In the genomic region with DNA sequence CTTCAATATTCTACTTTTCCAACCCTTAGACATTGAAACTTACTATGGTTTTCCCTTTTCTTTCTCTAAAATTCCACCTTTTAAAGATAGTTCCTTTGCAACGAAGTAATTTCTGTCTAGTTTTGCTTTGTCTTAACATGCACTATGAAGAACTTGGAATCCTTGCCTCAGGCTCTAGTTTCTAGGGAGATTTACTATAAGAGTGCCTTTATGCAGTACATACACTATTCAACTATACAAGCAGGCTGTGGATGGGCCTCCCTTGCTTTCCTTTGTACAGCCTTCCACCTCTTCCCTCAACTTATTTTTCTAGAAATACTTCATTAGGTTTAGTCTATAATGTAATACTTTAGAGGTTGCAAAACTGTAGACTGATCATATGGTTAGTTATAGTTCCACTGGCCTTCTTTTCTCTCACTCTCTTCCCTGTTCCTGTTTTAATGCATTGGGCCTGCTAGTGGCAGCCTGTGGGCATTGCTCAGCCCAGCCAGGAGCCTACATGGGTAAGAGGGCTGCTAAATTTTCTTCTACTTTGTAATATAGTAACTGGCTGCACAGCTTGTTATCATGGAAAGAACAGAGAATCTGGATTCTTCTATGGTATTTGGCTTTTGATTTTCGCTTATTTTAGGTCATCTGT, we compare ENCODE assay signal across 21 cellular contexts.
A peak's percentile ranks its signal among the peaks of the same experiment; 100 is the strongest.
DNase-seq lines count a peak whose midpoint lies in the region; ATAC-seq, FAIRE-seq and TF ChIP-seq lines count a peak whose summit lies in the region.
"Had no signal": no experiment of that assay in that cellular context is flagged by ENCODE, and none has a peak within 500 bp of the region (broad histone marks: within the 10 kb centered on the region; RNA-seq: fewer than 3 reads in every experiment).

No MANE protein-coding gene starts in this region.

- BruUV-seq in HCT116 (replicated peaks; lab: Mats Ljungman, UMichigan): no TSS peak

- POLR2A ChIA-PET in HCT116 (lab: Charles Lee): no interaction called here

- H3K27me3 Mint-ChIP-seq in neural progenitor cell (ENCODE audit: insufficient read depth, low read depth): peaks cover 5% of the 10 kb centered on the region
- H3K27me3 Mint-ChIP-seq: B cell had no signal

- RAD21 ChIA-PET in HCT116 (lab: Charles Lee; ENCODE audit: low non-redundant PET in 1 of 2, low total read pairs in 2 of 2, uncharacterized antibody in 2 of 2, unreplicated experiment in 2 of 2): no interaction called here

- no peak for FAIRE-seq in bronchial epithelial cell (lab: Jason Lieb, UNC)
- FAIRE-seq: A549, G401.6, K562 had no signal

- H3K4me1 ChIP-seq in HCT116 (ENCODE audit: control insufficient read depth in 1 of 2, insufficient read depth in 2 of 2, low read length in 2 of 2) (no peaks in the 10 kb centered on the region), neural progenitor cell (no peaks in the 10 kb centered on the region)
- H3K4me1 ChIP-seq: A549, Caco-2 had no signal

- H3K4me3 ChIP-seq in HCT116 (replicated peaks in 1 of 2; ENCODE audit: low read depth in 1 of 2, low read length in 2 of 2): no peak overlapping the region
- no peak overlapping the region for H3K4me3 ChIP-seq in bronchial epithelial cell (ENCODE audit: low read depth, low read length)
- no peak overlapping the region for H3K4me3 ChIP-seq in epithelial cell of proximal tubule (ENCODE audit: low read depth, low read length)
- no peak overlapping the region for H3K4me3 ChIP-seq in neural progenitor cell
- H3K4me3 ChIP-seq: A549, GM23248, K562 had no signal

- H3K79me2 ChIP-seq in HCT116 (ENCODE audit: insufficient read depth, low read length): no peaks in the 10 kb centered on the region
- no peaks in the 10 kb centered on the region for H3K79me2 ChIP-seq in neural progenitor cell (ENCODE audit: low read depth)

- H3K4me2 ChIP-seq in HCT116 (ENCODE audit: low read length) (no peak overlapping the region), neural progenitor cell (no peak overlapping the region)
- H3K4me2 ChIP-seq: A549 had no signal

- TF ChIP-seq RAD21 in HCT116 (IDR thresholded peaks at IDR 0.05; ENCODE audit: low read depth): peak; percentile 9; the same call in 1 of the 2 replicates

- H3F3A ChIP-seq in neural progenitor cell (ENCODE audit: low read depth): no peaks in the 10 kb centered on the region

- H3K9me2 ChIP-seq in HCT116 (ENCODE audit: insufficient read depth): no peaks in the 10 kb centered on the region

- CTCF ChIA-PET in HCT116 (lab: Charles Lee): no interaction called here

- H4K20me1 ChIP-seq in HCT116 (ENCODE audit: insufficient read depth): no peaks in the 10 kb centered on the region
- no peaks in the 10 kb centered on the region for H4K20me1 ChIP-seq in neural progenitor cell (ENCODE audit: low read depth)

- no peaks in the 10 kb centered on the region for H3K9me3 Mint-ChIP-seq in neural progenitor cell

- no peak overlapping the region for H3K4me3 Mint-ChIP-seq in neural progenitor cell
- H3K4me3 Mint-ChIP-seq: B cell; CD8-positive, alpha-beta T cell had no signal

- no peak; the same call in 1 of the 2 replicates for ATAC-seq in HCT116
- ATAC-seq: A549; CD8-positive, alpha-beta T cell; K562 had no signal

- H3K27me3 ChIP-seq in HCT116 (ENCODE audit: insufficient read depth, low read length): no peaks in the 10 kb centered on the region
- H3K27me3 ChIP-seq in bronchial epithelial cell (ENCODE audit: control insufficient read depth, insufficient read depth, low read length): no peaks in the 10 kb centered on the region
- H3K27me3 ChIP-seq in neural progenitor cell: no peaks in the 10 kb centered on the region

- DNase-seq in HCT116 (ENCODE audit: low read depth, low spot score) (no peak), bronchial epithelial cell (ENCODE audit: low read depth) (peak; percentile 44), epithelial cell of proximal tubule (ENCODE audit: low read depth) (no peak), neural progenitor cell (ENCODE audit: low spot score) (no peak), SHP77 treated with DMSO at 0.1 percent for 48 hours (lab: John Stamatoyannopoulos, UW) (no peak), iPS-NIHi11 (ENCODE audit: low spot score) (no peak), nucleus accumbens (lab: John Stamatoyannopoulos, UW) (no peak)
- DNase-seq: CD8-positive, alpha-beta T cell; GM23248; Kasumi-1; NCI-H2029 treated with DMSO at 0.1 percent for 48 hours; NCI-H446 treated with DMSO at 0.1 percent for 48 hours; NCI-H526 treated with DMSO at 0.1 percent for 48 hours; Right ventricle myocardium superior; RPMI8226 had no signal

- TF ChIP-seq CTCF in HCT116 (IDR thresholded peaks at IDR 0.05 in 2 of 3, conservative IDR thresholded peaks at IDR 0.05 in 1 of 3; ENCODE audit: borderline replicate concordance in 1 of 3, insufficient read depth in 1 of 3, low read depth in 2 of 3, low read length in 2 of 3) (0 out of 6 replicates have a peak, but pooled peaks of 2 of the 3 experiments have one; percentile 11 to 24), bronchial epithelial cell (IDR thresholded peaks at IDR 0.05; ENCODE audit: insufficient read depth, low read length, severe bottlenecking) (no peak), epithelial cell of proximal tubule (conservative IDR thresholded peaks at IDR 0.05; ENCODE audit: low read depth, low read length) (peak; percentile 15), neural progenitor cell (IDR thresholded peaks at IDR 0.05) (peak; percentile 21)

- H3K27ac ChIP-seq in HCT116 (ENCODE audit: low read depth, low read length): no peak overlapping the region
- no peak overlapping the region for H3K27ac ChIP-seq in neural progenitor cell
- H3K27ac ChIP-seq: A549, C4-2B, GM23248 had no signal

- no peak overlapping the region for H3K27ac Mint-ChIP-seq in neural progenitor cell
- H3K27ac Mint-ChIP-seq: B cell; CD8-positive, alpha-beta T cell had no signal

- H3K4me1 Mint-ChIP-seq in neural progenitor cell: peaks cover 3% of the 10 kb centered on the region
- H3K4me1 Mint-ChIP-seq: B cell had no signal

- H3K9me3 ChIP-seq in HCT116 (ENCODE audit: control insufficient read depth in 1 of 2, insufficient read depth in 1 of 2, low read depth in 1 of 2, low read length in 2 of 2) (no peaks in the 10 kb centered on the region), neural progenitor cell (ENCODE audit: low read depth) (no peaks in the 10 kb centered on the region)
- H3K9me3 ChIP-seq: A549, Caco-2 had no signal

- intact Hi-C loops in HCT116 (cut with micrococcal nuclease): no loop called here

- H3K36me3 ChIP-seq in HCT116 (ENCODE audit: control insufficient read depth in 1 of 2, insufficient read depth in 2 of 2, low read length in 2 of 2) (no peaks in the 10 kb centered on the region), bronchial epithelial cell (ENCODE audit: control insufficient read depth, insufficient read depth, low read length) (no peaks in the 10 kb centered on the region), neural progenitor cell (no peaks in the 10 kb centered on the region)

- H2AFZ ChIP-seq in HCT116 (ENCODE audit: low read depth, low read length, poor library complexity, severe bottlenecking) (no peak overlapping the region), neural progenitor cell (replicated peaks) (no peak overlapping the region)
- H2AFZ ChIP-seq: GM23248 had no signal

- TF ChIP-seq POLR2A in HCT116 (IDR thresholded peaks at IDR 0.05; ENCODE audit: borderline replicate concordance, extremely low read depth, insufficient read depth, insufficient read length): no peak

- H3K9ac ChIP-seq in HCT116 (ENCODE audit: low read length) (no peak overlapping the region), neural progenitor cell (no peak overlapping the region)
- H3K9ac ChIP-seq: GM23248 had no signal

- H3K36me3 Mint-ChIP-seq in neural progenitor cell: no peaks in the 10 kb centered on the region
- H3K36me3 Mint-ChIP-seq: CD8-positive, alpha-beta T cell had no signal

TF ChIP-seq in HCT116, 20 proteins besides CTCF, POLR2A, EP300 and RAD21:
- TF ChIP-seq POLR2AphosphoS5 (IDR thresholded peaks at IDR 0.05; ENCODE audit: low read depth, low read length) (no peak), EZH2 (IDR thresholded peaks at IDR 0.05) (no peak), EZH2phosphoT487 (IDR thresholded peaks at IDR 0.05; ENCODE audit: borderline replicate concordance) (no peak)
- TF ChIP-seq, protein P1, sequence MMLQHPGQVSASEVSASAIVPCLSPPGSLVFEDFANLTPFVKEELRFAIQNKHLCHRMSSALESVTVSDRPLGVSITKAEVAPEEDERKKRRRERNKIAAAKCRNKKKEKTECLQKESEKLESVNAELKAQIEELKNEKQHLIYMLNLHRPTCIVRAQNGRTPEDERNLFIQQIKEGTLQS (IDR thresholded peaks at IDR 0.05): no peak
